1 cellular context compared by ENCODE assay signal in genomic region chr19:14206283-14206677, GRCh38.
TF ChIP-seq lines count a peak whose summit lies in the region.

No MANE protein-coding gene starts in this region.

TF ChIP-seq in H1, 55 proteins besides CTCF, POLR2A, EP300 and RAD21:
- TF ChIP-seq MAX (IDR thresholded peaks at IDR 0.05), result 0 out of 2 replicates have a peak, but pooled peaks have one; percentile 26
- peak; percentile 13 for TF ChIP-seq KDM4A (IDR thresholded peaks at IDR 0.05; ENCODE audit: low read depth, low read length, severe bottlenecking)
